In the genomic region with DNA sequence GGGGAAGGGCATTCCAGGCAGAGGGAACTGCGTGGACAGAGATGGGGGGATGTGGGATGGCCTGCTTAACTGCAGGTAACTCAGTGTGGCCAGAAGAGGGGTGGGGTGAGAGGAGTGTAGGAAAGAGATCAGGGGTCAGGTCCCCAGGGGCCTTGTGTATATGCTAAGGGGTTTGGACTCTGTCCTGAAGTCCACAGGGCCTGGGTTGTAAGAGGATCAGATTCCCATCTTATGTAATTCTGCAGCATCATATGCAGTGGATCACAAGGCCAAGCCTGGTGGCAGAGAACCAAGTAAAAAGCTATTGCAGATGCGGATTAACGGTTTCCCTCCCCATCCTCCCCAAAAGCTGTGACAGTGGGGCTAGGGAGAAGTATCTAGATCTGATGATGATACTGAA, we compare ENCODE assay signal across 20 cellular contexts.
"Had no signal": no experiment of that assay in that cellular context is flagged by ENCODE, and none has a peak within 500 bp of the region (broad histone marks: within the 10 kb centered on the region; RNA-seq: fewer than 3 reads in every experiment).

No MANE protein-coding gene starts in this region.

- H3K4me3 Mint-ChIP-seq: activated CD8-positive, alpha-beta T cell treated with anti-CD3 and anti-CD28 coated beads, Interleukin-2, amount 10 ng/mL, durations not matched to agents 7 days and 5 days; brain; dendritic cell treated with granulocyte-macrophage colony-stimulating factor and Interleukin-4, amounts not matched to agents 40 ng/mL and 50 ng/mL, for 4 days; neural crest cell had no signal

- ATAC-seq: activated CD8-positive, alpha-beta T cell treated with anti-CD3 and anti-CD28 coated beads, Interleukin-2, amount 10 ng/mL, durations not matched to agents 7 days and 5 days; activated naive CD4-positive, alpha-beta T cell treated with anti-CD3 and anti-CD28 coated beads, Interleukin-2, amount 50 U/mL, for 72 hours; gastrocnemius medialis; heart left ventricle; left cardiac atrium had no signal

- H3K36me3 Mint-ChIP-seq: activated naive CD4-positive, alpha-beta T cell treated with anti-CD3 and anti-CD28 coated beads, Interleukin-2, amount 50 U/mL, for 72 hours had no signal

- DNase-seq: activated CD4-positive, alpha-beta T cell treated with anti-CD3 and anti-CD28 coated beads for 1 hour; activated CD4-positive, alpha-beta T cell treated with anti-CD3 and anti-CD28 coated beads, Interleukin-2, amount 50 U/mL, for 1 hour; activated CD8-positive, alpha-beta T cell treated with anti-CD3 and anti-CD28 coated beads, Interleukin-2, amount 10 ng/mL, durations not matched to agents 7 days and 5 days; aorta; effector CD4-positive, alpha-beta T cell; gastrocnemius medialis; heart left ventricle; islet precursor cell; left cardiac atrium; posterior cingulate gyrus; sigmoid colon; stimulated activated CD4-positive, alpha-beta T cell treated with anti-CD3 and anti-CD28 coated beads, Interleukin-15, amount 100 ng/mL, for 24 hours; stimulated activated naive CD4-positive, alpha-beta T cell; T-helper 1 cell; tibial artery; WERI-Rb-1 had no signal

- H3K4me1 Mint-ChIP-seq: brain, neural crest cell had no signal

- H3K9me3 Mint-ChIP-seq: activated naive CD4-positive, alpha-beta T cell treated with anti-CD3 and anti-CD28 coated beads, Interleukin-2, amount 50 U/mL, for 72 hours; brain; dendritic cell treated with granulocyte-macrophage colony-stimulating factor and Interleukin-4, amounts not matched to agents 40 ng/mL and 50 ng/mL, for 4 days; neural crest cell had no signal

- H3K27me3 Mint-ChIP-seq: dendritic cell treated with granulocyte-macrophage colony-stimulating factor and Interleukin-4, amounts not matched to agents 40 ng/mL and 50 ng/mL, for 4 days had no signal

- H3K27ac Mint-ChIP-seq: activated CD8-positive, alpha-beta T cell treated with anti-CD3 and anti-CD28 coated beads, Interleukin-2, amount 10 ng/mL, durations not matched to agents 7 days and 5 days; activated naive CD4-positive, alpha-beta T cell treated with anti-CD3 and anti-CD28 coated beads, Interleukin-2, amount 50 U/mL, for 72 hours; dendritic cell treated with granulocyte-macrophage colony-stimulating factor and Interleukin-4, amounts not matched to agents 40 ng/mL and 50 ng/mL, for 4 days had no signal
